ENCODE assay signal across 15 cellular contexts in genomic region chr2:148253716-148254115, GRCh38.
DNase-seq lines count a peak whose midpoint lies in the region; ATAC-seq and TF ChIP-seq lines count a peak whose summit lies in the region.
"Had no signal": no experiment of that assay in that cellular context is flagged by ENCODE, and none has a peak within 500 bp of the region (broad histone marks: within the 10 kb centered on the region; RNA-seq: fewer than 3 reads in every experiment).

No MANE protein-coding gene starts in this region.

- in situ Hi-C loops in astrocyte of the spinal cord (cut with HindIII; ENCODE audit: low sequenced_read_pairs) = no loop called here

- ATAC-seq in HG02970 (IDR thresholded peaks at IDR 0.05; ENCODE audit: low FRiP score, unreplicated experiment) (no peak), GM19467 (IDR thresholded peaks at IDR 0.05; ENCODE audit: unreplicated experiment) (no peak)
- ATAC-seq: T-cell had no signal

- no peak overlapping the region for H3K4me3 ChIP-seq in astrocyte of the spinal cord (ENCODE audit: low read depth, low read length)
- H3K4me3 ChIP-seq: colonic mucosa, testis had no signal

- DNase-seq in DMS 273 (lab: John Stamatoyannopoulos, UW; ENCODE audit: unreplicated experiment) = peak; percentile 33
- no peak for DNase-seq in DMS 273 treated with DMSO at 0.1 percent for 48 hours (lab: John Stamatoyannopoulos, UW)
- peak; percentile 35 for DNase-seq in LHCN-M2 (ENCODE audit: low read depth)
- peak; percentile 26 for DNase-seq in astrocyte of the spinal cord (ENCODE audit: low read depth, low spot score)
- DNase-seq in kidney tubule cell (ENCODE audit: low spot score) = peak; percentile 94
- no peak for DNase-seq in stimulated activated CD4-positive, alpha-beta T cell treated with anti-CD3 and anti-CD28 coated beads, Interleukin-12 subunit alpha, Interleukin-12 subunit beta, amount 100 ng/mL, for 4 hours
- DNase-seq: activated CD4-positive, CD25-positive, alpha-beta regulatory T cell treated with anti-CD3 and anti-CD28 coated beads, Interleukin-2, amount 50 U/mL, for 72 hours; colonic mucosa; midbrain; NCI-H1694 treated with DMSO at 0.1 percent for 48 hours; nucleus accumbens; T-cell; testis had no signal

- no peak for TF ChIP-seq CTCF in astrocyte of the spinal cord (IDR thresholded peaks at IDR 0.05; ENCODE audit: low read depth, low read length)

Comparison
In these comparisons a context has a peak if more than half of its experiments do, and no peak if none do; other contexts are left out.
1. DNase-seq: peak in DMS 273 (single experiment), LHCN-M2 (single experiment), astrocyte of the spinal cord (single experiment) and kidney tubule cell (single experiment); none in DMS 273 treated with DMSO at 0.1 percent for 48 hours (single experiment) and stimulated activated CD4-positive, alpha-beta T cell treated with anti-CD3 and anti-CD28 coated beads, Interleukin-12 subunit alpha, Interleukin-12 subunit beta, amount 100 ng/mL, for 4 hours (single experiment).